In genomic region chr9:37963936-37964739, GRCh38 we compare ENCODE assay signal across 8 cellular contexts.
DNase-seq lines count a peak whose midpoint lies in the region; ATAC-seq, FAIRE-seq and TF ChIP-seq lines count a peak whose summit lies in the region.

No MANE protein-coding gene starts in this region.

- peak; percentile 68 for FAIRE-seq in islet of Langerhans (lab: Jason Lieb, UNC)

- H3K9me3 ChIP-seq in AG04450 (ENCODE audit: control insufficient read depth, insufficient read depth, low read length) (no peaks in the 10 kb centered on the region), thoracic aorta (no peaks in the 10 kb centered on the region)

- peaks cover 19 to 60% of the 10 kb centered on the region in 2 donors for H3K4me1 ChIP-seq in thoracic aorta (ENCODE audit: control insufficient read depth in 1 of 2, low read depth in 2 of 2)

- TF ChIP-seq CTCF in AG04450 (IDR thresholded peaks at IDR 0.05; ENCODE audit: low read depth, low read length) (no peak), thoracic aorta (IDR thresholded peaks at IDR 0.05) (no peak)

- CTCF ChIA-PET in AG04450 (lab: Charles Lee) = no interaction called here

- H3K36me3 ChIP-seq in thoracic aorta = no peaks in the 10 kb centered on the region

- H3K27me3 ChIP-seq in AG04450 (ENCODE audit: control insufficient read depth, insufficient read depth, low read length) (no peaks in the 10 kb centered on the region), thoracic aorta (replicated peaks; ENCODE audit: insufficient read depth) (no peaks in the 10 kb centered on the region)

- DNase-seq in AG04450 (ENCODE audit: low read depth, low spot score) = peak; percentile 71
- DNase-seq in NCI-H1436 (lab: John Stamatoyannopoulos, UW) = peak; percentile 63
- peak in 48 of 58 donors; percentile 12 to 92 (median 69) for DNase-seq in anterior cingulate cortex (lab: John Stamatoyannopoulos, UW)
- DNase-seq in thoracic aorta (ENCODE audit: low spot score) = peak; percentile 60
- no peak for DNase-seq in effector CD4-positive, alpha-beta T cell

- ATAC-seq in thoracic aorta (ENCODE audit: insufficient number of reproducible peaks, low FRiP score, low read depth) (peak; percentile 80), HG03095 (IDR thresholded peaks at IDR 0.05; ENCODE audit: unreplicated experiment) (no peak), GM21390 (IDR thresholded peaks at IDR 0.05; ENCODE audit: unreplicated experiment) (no peak)

- H3K27ac ChIP-seq in AG04450 (ENCODE audit: low read depth, low read length) (peak overlapping the region; percentile 93), thoracic aorta (peak overlapping the region; percentile 70 to 76)

- POLR2A ChIA-PET in AG04450 (lab: Yijun Ruan, JAX) = no interaction called here

- H3K4me3 ChIP-seq in AG04450 (ENCODE audit: low read depth, low read length) (no peak overlapping the region), thoracic aorta (peak overlapping the region; percentile 31)
